Comparison of ENCODE assay signal across 8 cellular contexts in the genomic region with DNA sequence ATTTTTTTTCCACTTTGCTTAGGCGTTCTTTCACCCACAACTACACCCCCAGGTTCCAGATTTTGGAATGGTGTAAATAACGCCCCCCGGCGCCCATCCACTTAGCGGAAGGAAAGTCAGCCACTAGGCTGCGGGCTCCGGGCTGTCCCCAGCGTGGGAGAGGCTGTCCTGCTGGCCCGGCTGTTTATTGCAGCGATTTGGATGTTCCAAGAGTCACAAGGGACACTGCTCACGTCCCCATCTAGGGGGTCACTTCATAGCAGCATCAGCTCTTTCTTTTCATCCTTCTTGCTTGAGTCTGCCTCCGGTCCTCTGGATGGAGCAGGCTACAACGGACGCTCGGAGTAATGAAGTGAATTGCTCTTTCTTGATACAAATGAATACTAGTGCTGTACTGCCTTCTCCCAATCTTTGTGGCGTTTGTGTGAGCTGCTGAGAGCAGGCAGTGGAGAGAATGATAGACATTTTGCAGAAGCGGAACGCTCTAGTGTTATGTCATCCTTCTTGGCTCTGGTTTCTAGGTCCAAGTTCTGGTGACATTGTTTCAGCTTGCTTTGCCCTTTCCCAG. TPM values are rescaled to one million over a fixed set of nuclear protein-coding genes. Genes with fewer than 3 reads are reported as not detected.
DNase-seq lines count a peak whose midpoint lies in the region; ATAC-seq, FAIRE-seq and TF ChIP-seq lines count a peak whose summit lies in the region.

No MANE protein-coding gene starts in this region.

- FAIRE-seq in GM19239 (lab: Jason Lieb, UNC) = no peak

- H3K27me3 ChIP-seq in Panc1 (ENCODE audit: control insufficient read depth, insufficient read depth, low read length) = 0 out of 2 replicates have a peak, but pooled peaks cover 3% of the 10 kb centered on the region
- no peaks in the 10 kb centered on the region for H3K27me3 ChIP-seq in psoas muscle (ENCODE audit: insufficient read depth in 3 of 3, low read length in 2 of 3)

- POLR2A ChIA-PET in HEK293 (lab: Yijun Ruan, JAX) (interaction anchor here (0.6 to 2.8 kb wide), 3 partner anchors 22 to 55 kb away, joined by 3 to 25 read pairs (median 13); a partner anchor contains a TSS), Panc1 (lab: Charles Lee) (interaction anchor here (0.6 kb wide), 1 partner anchor 1206 kb away, joined by 4 read pairs; no protein-coding TSS in a partner anchor)

- H3K36me3 ChIP-seq in HEK293 (ENCODE audit: control insufficient read depth in 2 of 2, insufficient read depth in 1 of 2, low read length in 2 of 2) (no peaks in the 10 kb centered on the region), Panc1 (ENCODE audit: control insufficient read depth, insufficient read depth, low read length) (no peaks in the 10 kb centered on the region; the same call in 1 of the 2 replicates), psoas muscle (ENCODE audit: insufficient read depth in 1 of 2, low read depth in 1 of 2) (no peaks in the 10 kb centered on the region)

- TF ChIP-seq CTCF in HEK293 (tag by site-specific recombination; IDR thresholded peaks at IDR 0.05) (peak; percentile 93), Panc1 (IDR thresholded peaks at IDR 0.05) (peak; percentile 57), psoas muscle (IDR thresholded peaks at IDR 0.05) (peak; percentile 66)

- H3K4me3 ChIP-seq in HEK293 (ENCODE audit: low read depth, low read length) (peak overlapping the region; percentile 72), Panc1 (ENCODE audit: low read depth in 2 of 2, low read length in 2 of 2) (peak overlapping the region; percentile 60 to 67), psoas muscle (peak overlapping the region; percentile 78)

- in situ Hi-C loops in Panc1 (cut with HindIII; ENCODE audit: low pct_unique_long_range_greater_than_20kb, low sequenced_read_pairs) = no loop called here

- H3K27ac ChIP-seq in HEK293 (ENCODE audit: extremely low read depth, low read depth, low read length) (no peak overlapping the region), Panc1 (ENCODE audit: low read length) (peak overlapping the region; percentile 75), psoas muscle (peak overlapping the region; percentile 93)

- CTCF ChIA-PET in HEK293 (lab: Yijun Ruan, JAX) (interaction anchor here (0.8 to 2.8 kb wide), 8 partner anchors 9 to 233 kb away, joined by 3 to 21 read pairs (median 4); a partner anchor contains a TSS), Panc1 (lab: Charles Lee) (interaction anchor here (1.0 kb wide), 1 partner anchor 50 kb away, joined by 4 read pairs; a partner anchor contains a TSS)

- peaks cover 10% of the 10 kb centered on the region for H3K4me1 ChIP-seq in HEK293 (ENCODE audit: control insufficient read depth, insufficient read depth, low read length)
- H3K4me1 ChIP-seq in Panc1 (ENCODE audit: control insufficient read depth, insufficient read depth, low read length) = peaks cover 26% of the 10 kb centered on the region
- peaks cover 30% of the 10 kb centered on the region for H3K4me1 ChIP-seq in psoas muscle

- BruUV-seq in Panc1 (replicated peaks; lab: Mats Ljungman, UMichigan) = TSS peak; percentile 69

- intact Hi-C loops in Panc1 (cut with micrococcal nuclease; ENCODE audit: unreplicated experiment) (loop anchor here (5.0 kb wide), 1 partner anchor 50 kb away; a partner anchor contains a TSS), left ventricle myocardium superior (cut with micrococcal nuclease) (loop anchor here (10.0 kb wide), 1 partner anchor 53 kb away; a partner anchor contains a TSS), psoas muscle (cut with DNase I) (loop anchor here (1.0 to 5.0 kb wide), 2 partner anchors 50 to 53 kb away; a partner anchor contains a TSS)

- ATAC-seq in Panc1 = peak; percentile 60
- peak; percentile 78 for ATAC-seq in left ventricle myocardium superior
- ATAC-seq in psoas muscle = peak; percentile 72 to 83 (median 78)
- ATAC-seq in HG03439 (IDR thresholded peaks at IDR 0.05; ENCODE audit: unreplicated experiment) = no peak

- WGBS in psoas muscle, 3 donors = 1% methylated on average over 18 of the region's 18 CpGs

- DNase-seq in COLO668 (lab: John Stamatoyannopoulos, UW; ENCODE audit: unreplicated experiment) = peak; percentile 69
- peak; percentile 20 for DNase-seq in Panc1 (ENCODE audit: low read depth, low spot score)
- DNase-seq in amygdala (lab: John Stamatoyannopoulos, UW) = peak in 55 of 56 donors; percentile 22 to 90 (median 66)
- DNase-seq in left ventricle myocardium superior = peak; percentile 82
- peak; percentile 64 to 84 for DNase-seq in psoas muscle
- no peak for DNase-seq in GM19239 (ENCODE audit: insufficient read length, low spot score)

- H3K9me3 ChIP-seq in HEK293 (ENCODE audit: control insufficient read depth, insufficient read depth, low read depth, low read length) = no peaks in the 10 kb centered on the region
- no peaks in the 10 kb centered on the region for H3K9me3 ChIP-seq in Panc1 (ENCODE audit: control insufficient read depth, insufficient read depth, low read depth, low read length)
- no peaks in the 10 kb centered on the region for H3K9me3 ChIP-seq in psoas muscle

TF ChIP-seq in HEK293, 187 proteins besides CTCF, POLR2A, EP300 and RAD21 (continues in another document):
- TF ChIP-seq BCL11A (tag by site-specific recombination; IDR thresholded peaks at IDR 0.05; ENCODE audit: low read depth) (no peak), MZF1 (tag by site-specific recombination; IDR thresholded peaks at IDR 0.05; ENCODE audit: borderline replicate concordance) (0 out of 2 replicates have a peak, but pooled peaks have one; percentile 26), ZIC2 (tag by site-specific recombination; IDR thresholded peaks at IDR 0.05) (peak; percentile 69), GLIS1 (tag by site-specific recombination; IDR thresholded peaks at IDR 0.05) (peak; percentile 61; the same call in 1 of the 2 replicates), ZNF561 (tag by site-specific recombination; IDR thresholded peaks at IDR 0.05; ENCODE audit: borderline replicate concordance) (no peak), ZNF501 (tag by site-specific recombination; IDR thresholded peaks at IDR 0.05) (0 out of 2 replicates have a peak, but pooled peaks have one; percentile 45), ZNF600 (tag by site-specific recombination; IDR thresholded peaks at IDR 0.05) (peak; percentile 86), SP2 (tag by site-specific recombination; IDR thresholded peaks at IDR 0.05) (peak; percentile 54), KLF16 (tag by site-specific recombination; IDR thresholded peaks at IDR 0.05) (peak; percentile 41; the same call in 1 of the 2 replicates), GLIS2 (tag by site-specific recombination; IDR thresholded peaks at IDR 0.05) (peak; percentile 37; the same call in 1 of the 2 replicates), EGR2 (tag by site-specific recombination; IDR thresholded peaks at IDR 0.05; ENCODE audit: low read depth) (peak; percentile 84), ZFHX2 (tag by site-specific recombination; conservative IDR thresholded peaks at IDR 0.05) (peak; percentile 87)
- TF ChIP-seq, protein P1, sequence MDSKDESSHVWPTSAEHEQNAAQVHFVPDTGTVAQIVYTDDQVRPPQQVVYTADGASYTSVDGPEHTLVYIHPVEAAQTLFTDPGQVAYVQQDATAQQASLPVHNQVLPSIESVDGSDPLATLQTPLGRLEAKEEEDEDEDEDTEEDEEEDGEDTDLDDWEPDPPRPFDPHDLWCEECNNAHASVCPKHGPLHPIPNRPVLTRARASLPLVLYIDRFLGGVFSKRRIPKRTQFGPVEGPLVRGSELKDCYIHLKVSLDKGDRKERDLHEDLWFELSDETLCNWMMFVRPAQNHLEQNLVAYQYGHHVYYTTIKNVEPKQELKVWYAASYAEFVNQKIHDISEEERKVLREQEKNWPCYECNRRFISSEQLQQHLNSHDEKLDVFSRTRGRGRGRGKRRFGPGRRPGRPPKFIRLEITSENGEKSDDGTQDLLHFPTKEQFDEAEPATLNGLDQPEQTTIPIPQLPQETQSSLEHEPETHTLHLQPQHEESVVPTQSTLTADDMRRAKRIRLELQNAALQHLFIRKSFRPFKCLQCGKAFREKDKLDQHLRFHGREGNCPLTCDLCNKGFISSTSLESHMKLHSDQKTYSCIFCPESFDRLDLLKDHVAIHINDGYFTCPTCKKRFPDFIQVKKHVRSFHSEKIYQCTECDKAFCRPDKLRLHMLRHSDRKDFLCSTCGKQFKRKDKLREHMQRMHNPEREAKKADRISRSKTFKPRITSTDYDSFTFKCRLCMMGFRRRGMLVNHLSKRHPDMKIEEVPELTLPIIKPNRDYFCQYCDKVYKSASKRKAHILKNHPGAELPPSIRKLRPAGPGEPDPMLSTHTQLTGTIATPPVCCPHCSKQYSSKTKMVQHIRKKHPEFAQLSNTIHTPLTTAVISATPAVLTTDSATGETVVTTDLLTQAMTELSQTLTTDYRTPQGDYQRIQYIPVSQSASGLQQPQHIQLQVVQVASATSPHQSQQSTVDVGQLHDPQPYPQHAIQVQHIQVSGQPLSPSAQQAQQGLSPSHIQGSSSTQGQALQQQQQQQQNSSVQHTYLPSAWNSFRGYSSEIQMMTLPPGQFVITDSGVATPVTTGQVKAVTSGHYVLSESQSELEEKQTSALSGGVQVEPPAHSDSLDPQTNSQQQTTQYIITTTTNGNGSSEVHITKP (tag by site-specific recombination; IDR thresholded peaks at IDR 0.05) = 0 out of 2 replicates have a peak, but pooled peaks have one; percentile 8
- TF ChIP-seq, protein P2, sequence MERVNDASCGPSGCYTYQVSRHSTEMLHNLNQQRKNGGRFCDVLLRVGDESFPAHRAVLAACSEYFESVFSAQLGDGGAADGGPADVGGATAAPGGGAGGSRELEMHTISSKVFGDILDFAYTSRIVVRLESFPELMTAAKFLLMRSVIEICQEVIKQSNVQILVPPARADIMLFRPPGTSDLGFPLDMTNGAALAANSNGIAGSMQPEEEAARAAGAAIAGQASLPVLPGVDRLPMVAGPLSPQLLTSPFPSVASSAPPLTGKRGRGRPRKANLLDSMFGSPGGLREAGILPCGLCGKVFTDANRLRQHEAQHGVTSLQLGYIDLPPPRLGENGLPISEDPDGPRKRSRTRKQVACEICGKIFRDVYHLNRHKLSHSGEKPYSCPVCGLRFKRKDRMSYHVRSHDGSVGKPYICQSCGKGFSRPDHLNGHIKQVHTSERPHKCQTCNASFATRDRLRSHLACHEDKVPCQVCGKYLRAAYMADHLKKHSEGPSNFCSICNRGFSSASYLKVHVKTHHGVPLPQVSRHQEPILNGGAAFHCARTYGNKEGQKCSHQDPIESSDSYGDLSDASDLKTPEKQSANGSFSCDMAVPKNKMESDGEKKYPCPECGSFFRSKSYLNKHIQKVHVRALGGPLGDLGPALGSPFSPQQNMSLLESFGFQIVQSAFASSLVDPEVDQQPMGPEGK (tag by site-specific recombination; IDR thresholded peaks at IDR 0.05) = peak; percentile 36; the same call in 1 of the 2 replicates

RNA-seq across cellular contexts. Expression of a gene that starts 50.7 kb away (rescaled TPM):
- total RNA-seq in Panc1 (2021; ENCODE audit: unreplicated experiment) = 1.4 TPM
- 0.73 TPM for polyA plus RNA-seq in Panc1 (2012; ENCODE audit: insufficient read length)
- 78.1 TPM for total RNA-seq in left ventricle myocardium superior
- 10 to 100 TPM; 14.0 to 47.4 (median 36.9) TPM for total RNA-seq in psoas muscle
- polyA plus RNA-seq in psoas muscle = 10 to 100 TPM in 1 of 3 donors, 1 to 10 TPM in 2; 2.7 to 10.6 (median 7.2) TPM

RNA-seq across cellular contexts. Expression of a gene that starts 54.0 kb away (rescaled TPM):
- total RNA-seq in Panc1 (2021; ENCODE audit: unreplicated experiment) (80.8 TPM), left ventricle myocardium superior (96.2 TPM), psoas muscle (10 to 100 TPM; 62.3 to 73.6 (median 65.4) TPM)
- polyA plus RNA-seq in Panc1 (2012; ENCODE audit: insufficient read length) = 34.1 TPM
- 10 to 100 TPM; 50.5 to 58.6 (median 56.3) TPM for polyA plus RNA-seq in psoas muscle
